Comparison of ENCODE assay signal across 17 cellular contexts in the genomic region with DNA sequence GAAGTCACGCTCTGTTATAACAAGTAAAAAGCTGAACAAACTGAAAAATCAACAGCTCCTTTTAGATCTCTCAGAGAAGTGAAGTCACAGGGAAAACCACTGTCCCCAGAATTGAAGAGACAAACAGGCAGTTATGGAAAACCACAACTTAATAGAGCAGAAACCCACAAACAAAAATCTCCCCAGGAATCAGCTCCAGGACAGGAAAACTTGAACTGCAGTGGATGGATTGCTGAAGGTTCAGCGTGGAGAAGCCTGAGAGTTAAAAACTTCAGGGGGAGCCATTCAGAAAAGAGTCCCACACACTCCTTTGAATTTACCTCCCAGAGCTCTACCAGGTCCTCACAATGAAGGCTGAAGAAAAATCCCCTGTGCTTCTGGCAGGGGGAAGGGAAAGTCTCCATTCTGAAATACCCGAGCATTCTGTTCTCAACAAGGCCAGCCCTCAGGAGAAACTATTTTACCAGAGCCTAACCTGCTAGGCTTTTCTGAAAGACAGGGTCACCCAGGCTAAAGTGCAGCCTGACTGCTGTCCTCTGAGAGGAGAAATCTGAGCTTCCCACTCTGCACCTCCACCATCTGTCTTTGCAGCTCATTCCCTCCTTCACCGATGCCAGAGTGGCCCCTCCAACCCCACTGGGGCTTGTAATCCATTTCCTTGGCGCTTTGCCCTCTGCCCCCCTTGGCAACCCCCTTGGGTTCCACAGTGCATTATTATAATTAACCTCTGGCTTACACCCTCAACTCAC.
A peak's percentile ranks its signal among the peaks of the same experiment; 100 is the strongest.
DNase-seq lines count a peak whose midpoint lies in the region; ATAC-seq, FAIRE-seq and TF ChIP-seq lines count a peak whose summit lies in the region.
"Had no signal": no experiment of that assay in that cellular context is flagged by ENCODE, and none has a peak within 500 bp of the region (broad histone marks: within the 10 kb centered on the region; RNA-seq: fewer than 3 reads in every experiment).

No MANE protein-coding gene starts in this region.

- no TSS peak for BruUV-seq in GM12878 (replicated peaks; lab: Mats Ljungman, UMichigan)

- FAIRE-seq in GM12878 (lab: Jason Lieb, UNC) = no peak
- FAIRE-seq: G401.6, GM18507 had no signal

- H3K4me3 Mint-ChIP-seq in neural progenitor cell = peak overlapping the region; percentile 4
- H3K4me3 Mint-ChIP-seq: CD14-positive monocyte; natural killer cell; stimulated activated naive CD8-positive, alpha-beta T cell treated with anti-CD3 and anti-CD28 coated beads, Interleukin-15, amount 100 ng/mL, for 72 hours had no signal

- H3K36me3 ChIP-seq in GM12878 (ENCODE audit: control insufficient read depth in 2 of 2, insufficient read depth in 2 of 2, low read length in 1 of 2) (no peaks in the 10 kb centered on the region), neural progenitor cell (no peaks in the 10 kb centered on the region)
- H3K36me3 ChIP-seq: left ventricle myocardium inferior had no signal

- TF ChIP-seq POLR2A in GM12878 (IDR thresholded peaks at IDR 0.05; ENCODE audit: low read depth, low read length) = no peak

- no peaks in the 10 kb centered on the region for H4K20me1 ChIP-seq in GM12878 (ENCODE audit: control insufficient read depth, insufficient read depth)
- no peaks in the 10 kb centered on the region for H4K20me1 ChIP-seq in neural progenitor cell (ENCODE audit: low read depth)

- peaks cover 3% of the 10 kb centered on the region for H3K27me3 Mint-ChIP-seq in neural progenitor cell (ENCODE audit: insufficient read depth, low read depth)

- no peak for TF ChIP-seq EP300 in GM12878 (IDR thresholded peaks at IDR 0.05; ENCODE audit: borderline replicate concordance in 1 of 2, control insufficient read depth in 1 of 2, low read depth in 2 of 2, low read length in 2 of 2)

- H3K9me3 ChIP-seq in GM12878 (replicated peaks; ENCODE audit: control insufficient read depth, insufficient read depth, low read length) (peaks cover 4% of the 10 kb centered on the region; the same call in 2 of the 3 replicates), neural progenitor cell (ENCODE audit: low read depth) (no peaks in the 10 kb centered on the region)
- H3K9me3 ChIP-seq: left ventricle myocardium inferior had no signal

- POLR2A ChIA-PET in GM12878 (lab: Charles Lee) = interaction anchor here (0.9 kb wide), 1 partner anchor 70 kb away, joined by 3 read pairs; no protein-coding TSS in a partner anchor

- intact Hi-C loops in GM12878 (cut with micrococcal nuclease; ENCODE audit: unreplicated experiment) = no loop called here

- no peak for TF ChIP-seq CTCF in GM12878 (IDR thresholded peaks at IDR 0.05 in 2 of 3, conservative IDR thresholded peaks at IDR 0.05 in 1 of 3; ENCODE audit: control insufficient read depth in 2 of 3, extremely low read depth in 1 of 3, insufficient read depth in 1 of 3, low read depth in 3 of 3, low read length in 3 of 3)
- TF ChIP-seq CTCF in neural progenitor cell (IDR thresholded peaks at IDR 0.05) = no peak

- RAD21 ChIA-PET in GM12878 (lab: Charles Lee; ENCODE audit: unreplicated experiment) = interaction anchor here (0.6 to 1.6 kb wide), 6 partner anchors 29 to 521 kb away, joined by 3 to 8 read pairs (median 3); no protein-coding TSS in a partner anchor

- no peak for TF ChIP-seq RAD21 in GM12878 (IDR thresholded peaks at IDR 0.05; ENCODE audit: insufficient read depth, low read depth, low read length)

- H3K9me3 Mint-ChIP-seq in neural progenitor cell = no peaks in the 10 kb centered on the region
- H3K9me3 Mint-ChIP-seq: stimulated activated naive CD8-positive, alpha-beta T cell treated with anti-CD3 and anti-CD28 coated beads, Interleukin-15, amount 100 ng/mL, for 72 hours had no signal

- H2AFZ ChIP-seq in GM12878 (ENCODE audit: control insufficient read depth, low read depth, low read length) = no peak overlapping the region
- peak overlapping the region; percentile 67 for H2AFZ ChIP-seq in neural progenitor cell (replicated peaks)

- DNase-seq in NCI-H2107 treated with DMSO at 0.1 percent for 48 hours (lab: John Stamatoyannopoulos, UW; ENCODE audit: unreplicated experiment) (peak; percentile 33), GM12878 (ENCODE audit: low read depth, low spot score) (no peak), neural progenitor cell (ENCODE audit: low spot score) (peak; percentile 29), activated gamma-delta T cell treated with Interleukin-2 at 50 U/mL for 16 hours (no peak), NCI-H2081 treated with DMSO at 0.1 percent for 48 hours (lab: John Stamatoyannopoulos, UW) (no peak)
- DNase-seq: left ventricle myocardium inferior; natural killer cell; NCI-H226; stimulated activated naive CD8-positive, alpha-beta T cell treated with anti-CD3 and anti-CD28 coated beads, Interleukin-15, amount 100 ng/mL, for 72 hours had no signal

- CTCF ChIA-PET in GM12878 (lab: Yijun Ruan, JAX) = interaction anchor here (0.6 to 1.1 kb wide), 2 partner anchors 20 to 151 kb away, joined by 3 read pairs; no protein-coding TSS in a partner anchor

- H3K79me2 ChIP-seq in GM12878 (ENCODE audit: control insufficient read depth, insufficient read depth, low read length) (no peaks in the 10 kb centered on the region), neural progenitor cell (ENCODE audit: low read depth) (no peaks in the 10 kb centered on the region)

- ATAC-seq in GM18519 (IDR thresholded peaks at IDR 0.05; ENCODE audit: low FRiP score, unreplicated experiment) = peak; percentile 46
- peak; percentile 76 for ATAC-seq in GM12878
- no peak for ATAC-seq in GM21367 (IDR thresholded peaks at IDR 0.05; ENCODE audit: unreplicated experiment)
- ATAC-seq in GM18907 (IDR thresholded peaks at IDR 0.05; ENCODE audit: unreplicated experiment) = no peak
- ATAC-seq: HCT116; natural killer cell; Panc1; stimulated activated naive CD8-positive, alpha-beta T cell treated with anti-CD3 and anti-CD28 coated beads, Interleukin-15, amount 100 ng/mL, for 72 hours had no signal

- H3K27ac Mint-ChIP-seq in neural progenitor cell = peak overlapping the region; percentile 93
- H3K27ac Mint-ChIP-seq: CD14-positive monocyte, natural killer cell had no signal

- H3K9ac ChIP-seq in GM12878 (ENCODE audit: control insufficient read depth, insufficient read depth, low read length) (no peak overlapping the region), neural progenitor cell (no peak overlapping the region)

- H3F3A ChIP-seq in neural progenitor cell (ENCODE audit: low read depth) = peaks cover 9% of the 10 kb centered on the region

- 55% methylated on average over 5 of the region's 5 CpGs for WGBS in GM12878 (ENCODE audit: insufficient coverage, insufficient replicate concordance, low lambda C conversion rate, missing lambda C conversion rate)

- SMC1A ChIA-PET in GM12878 (lab: Charles Lee; ENCODE audit: uncharacterized antibody, unreplicated experiment) = interaction anchor here (0.7 to 1.6 kb wide), 5 partner anchors 12 to 108 kb away, joined by 3 to 5 read pairs (median 4); no protein-coding TSS in a partner anchor

- no peak overlapping the region for H3K27ac ChIP-seq in GM12878 (ENCODE audit: control insufficient read depth, insufficient read depth)
- H3K27ac ChIP-seq in neural progenitor cell = peak overlapping the region; percentile 69
- H3K27ac ChIP-seq: left ventricle myocardium inferior had no signal

- no peak overlapping the region for H3K4me2 ChIP-seq in GM12878 (ENCODE audit: control insufficient read depth, insufficient read depth)
- H3K4me2 ChIP-seq in neural progenitor cell = peak overlapping the region; percentile 39

- H3K4me3 ChIP-seq in GM12878 = no peak overlapping the region
- no peak overlapping the region for H3K4me3 ChIP-seq in neural progenitor cell
- H3K4me3 ChIP-seq: left ventricle myocardium inferior had no signal

- no peaks in the 10 kb centered on the region for H3K36me3 Mint-ChIP-seq in neural progenitor cell
- H3K36me3 Mint-ChIP-seq: CD14-positive monocyte, natural killer cell had no signal

- H3K27me3 ChIP-seq in GM12878 (replicated peaks in 1 of 2; ENCODE audit: control insufficient read depth in 2 of 2, insufficient read depth in 2 of 2, low read length in 1 of 2) (no peaks in the 10 kb centered on the region), neural progenitor cell (no peaks in the 10 kb centered on the region)

- peaks cover 31% of the 10 kb centered on the region for H3K4me1 Mint-ChIP-seq in neural progenitor cell
- H3K4me1 Mint-ChIP-seq: natural killer cell had no signal

- in situ Hi-C loops in GM12878 (cut with MboI) = no loop called here

- H3K4me1 ChIP-seq in GM12878 (ENCODE audit: control insufficient read depth, insufficient read depth, low read length) (no peaks in the 10 kb centered on the region), neural progenitor cell (peaks cover 12% of the 10 kb centered on the region)
- H3K4me1 ChIP-seq: left ventricle myocardium inferior had no signal

TF ChIP-seq in GM12878, 131 proteins besides CTCF, POLR2A, EP300 and RAD21:
- TF ChIP-seq IKZF2 (IDR thresholded peaks at IDR 0.05) (peak in 1 of 2 experiments; percentile 15; a peak in 1 of 4 replicates), ZNF384 (IDR thresholded peaks at IDR 0.05; ENCODE audit: borderline replicate concordance, low read depth, low read length) (no peak)

Comparison
In these comparisons a context has a peak if more than half of its experiments do, and no peak if none do; other contexts are left out.
1. ATAC-seq: peak in GM18519 (single experiment) and GM12878 (single experiment); none in GM21367 (single experiment) and GM18907 (single experiment).
2. DNase-seq: peak in NCI-H2107 treated with DMSO at 0.1 percent for 48 hours (single experiment) and neural progenitor cell (single experiment); none in GM12878 (single experiment), activated gamma-delta T cell treated with Interleukin-2 at 50 U/mL for 16 hours (single experiment) and NCI-H2081 treated with DMSO at 0.1 percent for 48 hours (single experiment).